Comparison of ENCODE assay signal across 36 cellular contexts in genomic region chr2:94890234-94890633, GRCh38. TPM values are rescaled to one million over a fixed set of nuclear protein-coding genes. Genes with fewer than 3 reads are reported as not detected.
"Had no signal": no experiment of that assay in that cellular context is flagged by ENCODE, and none has a peak within 500 bp of the region (broad histone marks: within the 10 kb centered on the region; RNA-seq: fewer than 3 reads in every experiment).

No MANE protein-coding gene starts in this region.

- H3K27ac ChIP-seq: ascending aorta, brain microvascular endothelial cell, breast epithelium, VCaP had no signal

- H3K27ac Mint-ChIP-seq: activated CD4-positive, alpha-beta memory T cell treated with anti-CD3 and anti-CD28 coated beads, Interleukin-2, amount 10 ng/mL, durations not matched to agents 7 days and 5 days; activated CD4-positive, alpha-beta T cell treated with anti-CD3 and anti-CD28 coated beads for 36 hours; activated CD4-positive, alpha-beta T cell treated with anti-CD3 and anti-CD28 coated beads, Interleukin-2, amount 10 ng/mL, durations not matched to agents 7 days and 5 days; activated CD8-positive, alpha-beta memory T cell treated with anti-CD3 and anti-CD28 coated beads, Interleukin-2, amount 10 ng/mL, durations not matched to agents 7 days and 5 days; activated CD8-positive, alpha-beta T cell treated with anti-CD3 and anti-CD28 coated beads, Interleukin-2, amount 10 ng/mL, durations not matched to agents 7 days and 5 days; activated naive CD4-positive, alpha-beta T cell treated with anti-CD3 and anti-CD28 coated beads, Interleukin-2, amount 10 ng/mL, durations not matched to agents 7 days and 5 days; activated naive CD4-positive, alpha-beta T cell treated with anti-CD3 and anti-CD28 coated beads, Interleukin-2, amount 50 U/mL, for 24 hours; activated naive CD8-positive, alpha-beta T cell; activated naive CD8-positive, alpha-beta T cell treated with anti-CD3 and anti-CD28 coated beads, Interleukin-2, amount 10 ng/mL, durations not matched to agents 7 days and 5 days; activated naive CD8-positive, alpha-beta T cell treated with anti-CD3 and anti-CD28 coated beads, Interleukin-2, amount 50 U/mL, for 24 hours; activated T-cell treated with anti-CD3 and anti-CD28 coated beads, Interleukin-2, amount 50 U/mL, for 24 hours; activated T-helper 2 cell treated with anti-CD3 and anti-CD28 coated beads, Interferon-gamma antibody, Interleukin-2, Interleukin-4, amounts not matched to agents 10 μg/mL and 5 μg/mL and 100 μg/mL, durations not matched to agents 14 hours and 24 hours and 36 hours; T-helper 1 cell treated with Interleukin-12 subunit alpha and Interleukin-12 subunit beta and Interleukin-4 antibody, amounts not matched to agents 30 μg/mL and 1 μg/mL, for 36 hours; T-helper 2 cell treated with Interferon-gamma antibody and Interleukin-4, amounts not matched to agents 5 μg/mL and 100 μg/mL, for 36 hours had no signal

- H3K9me3 ChIP-seq: ascending aorta, breast epithelium had no signal

- H3K4me1 ChIP-seq: ascending aorta, breast epithelium had no signal

- H3K36me3 Mint-ChIP-seq: activated CD8-positive, alpha-beta memory T cell treated with anti-CD3 and anti-CD28 coated beads, Interleukin-2, amount 10 ng/mL, durations not matched to agents 7 days and 5 days; activated naive CD4-positive, alpha-beta T cell treated with anti-CD3 and anti-CD28 coated beads, Interleukin-2, amount 10 ng/mL, durations not matched to agents 7 days and 5 days; activated naive CD4-positive, alpha-beta T cell treated with anti-CD3 and anti-CD28 coated beads, Interleukin-2, amount 50 U/mL, for 24 hours; activated naive CD8-positive, alpha-beta T cell; activated naive CD8-positive, alpha-beta T cell treated with anti-CD3 and anti-CD28 coated beads, Interleukin-2, amount 10 ng/mL, durations not matched to agents 7 days and 5 days had no signal

- H3K36me3 ChIP-seq: ascending aorta, brain microvascular endothelial cell, breast epithelium had no signal

- H3K4me1 Mint-ChIP-seq: activated CD4-positive, alpha-beta memory T cell treated with anti-CD3 and anti-CD28 coated beads, Interleukin-2, amount 10 ng/mL, durations not matched to agents 7 days and 5 days; activated CD4-positive, alpha-beta T cell treated with anti-CD3 and anti-CD28 coated beads for 36 hours; activated CD4-positive, alpha-beta T cell treated with anti-CD3 and anti-CD28 coated beads, Interleukin-2, amount 10 ng/mL, durations not matched to agents 7 days and 5 days; activated CD8-positive, alpha-beta memory T cell treated with anti-CD3 and anti-CD28 coated beads, Interleukin-2, amount 10 ng/mL, durations not matched to agents 7 days and 5 days; activated naive CD4-positive, alpha-beta T cell treated with anti-CD3 and anti-CD28 coated beads, Interleukin-2, amount 10 ng/mL, durations not matched to agents 7 days and 5 days; activated naive CD4-positive, alpha-beta T cell treated with anti-CD3 and anti-CD28 coated beads, Interleukin-2, amount 50 U/mL, for 24 hours; activated naive CD8-positive, alpha-beta T cell treated with anti-CD3 and anti-CD28 coated beads, Interleukin-2, amount 10 ng/mL, durations not matched to agents 7 days and 5 days; activated naive CD8-positive, alpha-beta T cell treated with anti-CD3 and anti-CD28 coated beads, Interleukin-2, amount 50 U/mL, for 24 hours had no signal

- ATAC-seq: activated CD4-positive, alpha-beta T cell treated with anti-CD3 and anti-CD28 coated beads for 36 hours; activated CD4-positive, CD25-positive, alpha-beta regulatory T cell treated with anti-CD3 and anti-CD28 coated beads, Interleukin-2, amount 50 U/mL, for 24 hours; activated CD8-positive, alpha-beta memory T cell treated with anti-CD3 and anti-CD28 coated beads, Interleukin-2, amount 10 ng/mL, durations not matched to agents 7 days and 5 days; activated CD8-positive, alpha-beta T cell treated with anti-CD3 and anti-CD28 coated beads, Interleukin-2, amount 10 ng/mL, durations not matched to agents 7 days and 5 days; activated naive CD8-positive, alpha-beta T cell treated with anti-CD3 and anti-CD28 coated beads, Interleukin-2, amount 50 U/mL, for 24 hours had no signal

- H3K27me3 ChIP-seq: ascending aorta, brain microvascular endothelial cell, breast epithelium had no signal

- DNase-seq: activated CD4-positive, alpha-beta memory T cell treated with anti-CD3 and anti-CD28 coated beads, Interleukin-2, amount 10 ng/mL, durations not matched to agents 7 days and 5 days; activated CD4-positive, alpha-beta T cell treated with anti-CD3 and anti-CD28 coated beads for 1 hour; activated CD4-positive, alpha-beta T cell treated with anti-CD3 and anti-CD28 coated beads for 36 hours; activated CD4-positive, alpha-beta T cell treated with anti-CD3 and anti-CD28 coated beads for 48 hours; activated CD4-positive, alpha-beta T cell treated with anti-CD3 and anti-CD28 coated beads, Interleukin-2, amount 10 ng/mL, durations not matched to agents 7 days and 5 days; activated CD4-positive, alpha-beta T cell treated with anti-CD3 and anti-CD28 coated beads, Interleukin-2, amount 50 U/mL, for 48 hours; activated CD4-positive, CD25-positive, alpha-beta regulatory T cell; activated CD8-positive, alpha-beta memory T cell treated with anti-CD3 and anti-CD28 coated beads for 24 hours; activated CD8-positive, alpha-beta memory T cell treated with anti-CD3 and anti-CD28 coated beads, Interleukin-2, amount 10 ng/mL, durations not matched to agents 7 days and 5 days; activated CD8-positive, alpha-beta memory T cell treated with anti-CD3 and anti-CD28 coated beads, Interleukin-2, amount 50 U/mL, for 48 hours; activated CD8-positive, alpha-beta T cell treated with anti-CD3 and anti-CD28 coated beads, Interleukin-2, amount 10 ng/mL, durations not matched to agents 7 days and 5 days; activated effector memory CD4-positive, alpha-beta T cell treated with Interleukin-2 at 50 U/mL for 16 hours; activated gamma-delta T cell; activated naive CD4-positive, alpha-beta T cell treated with anti-CD3 and anti-CD28 coated beads, Interleukin-2, amount 10 ng/mL, durations not matched to agents 7 days and 5 days; activated naive CD4-positive, alpha-beta T cell treated with Interleukin-2 at 50 U/mL for 16 hours; activated naive CD8-positive, alpha-beta T cell treated with anti-CD3 and anti-CD28 coated beads, Interleukin-2, amount 10 ng/mL, durations not matched to agents 7 days and 5 days; activated naive CD8-positive, alpha-beta T cell treated with anti-CD3 and anti-CD28 coated beads, Interleukin-2, amount 50 U/mL, for 24 hours; activated T-cell treated with anti-CD3 and anti-CD28 coated beads, Interleukin-2, amount 50 U/mL, for 24 hours; activated T-cell treated with anti-CD3 and anti-CD28 coated beads, Interleukin-2, amount 50 U/mL, for 48 hours; amygdala; anterior cingulate cortex; brain microvascular endothelial cell; central memory CD4-positive, alpha-beta T cell; T-helper 1 cell; T-helper 2 cell; T-helper 9 cell had no signal

- H3K9me3 Mint-ChIP-seq: activated CD4-positive, alpha-beta memory T cell treated with anti-CD3 and anti-CD28 coated beads, Interleukin-2, amount 10 ng/mL, durations not matched to agents 7 days and 5 days; activated CD4-positive, alpha-beta T cell treated with anti-CD3 and anti-CD28 coated beads, Interleukin-2, amount 10 ng/mL, durations not matched to agents 7 days and 5 days; activated naive CD4-positive, alpha-beta T cell treated with anti-CD3 and anti-CD28 coated beads, Interleukin-2, amount 10 ng/mL, durations not matched to agents 7 days and 5 days; activated naive CD8-positive, alpha-beta T cell treated with anti-CD3 and anti-CD28 coated beads, Interleukin-2, amount 10 ng/mL, durations not matched to agents 7 days and 5 days; activated naive CD8-positive, alpha-beta T cell treated with anti-CD3 and anti-CD28 coated beads, Interleukin-2, amount 50 U/mL, for 24 hours; activated T-cell treated with anti-CD3 and anti-CD28 coated beads, Interleukin-2, amount 50 U/mL, for 24 hours; activated T-helper 2 cell treated with anti-CD3 and anti-CD28 coated beads, Interferon-gamma antibody, Interleukin-2, Interleukin-4, amounts not matched to agents 10 μg/mL and 5 μg/mL and 100 μg/mL, durations not matched to agents 14 hours and 24 hours and 36 hours; T-helper 1 cell treated with Interleukin-12 subunit alpha and Interleukin-12 subunit beta and Interleukin-4 antibody, amounts not matched to agents 30 μg/mL and 1 μg/mL, for 36 hours; T-helper 2 cell treated with Interferon-gamma antibody and Interleukin-4, amounts not matched to agents 5 μg/mL and 100 μg/mL, for 36 hours had no signal

- H3K4me3 Mint-ChIP-seq: activated CD4-positive, alpha-beta memory T cell treated with anti-CD3 and anti-CD28 coated beads, Interleukin-2, amount 10 ng/mL, durations not matched to agents 7 days and 5 days; activated CD4-positive, alpha-beta T cell treated with anti-CD3 and anti-CD28 coated beads for 36 hours; activated CD4-positive, alpha-beta T cell treated with anti-CD3 and anti-CD28 coated beads, Interleukin-2, amount 10 ng/mL, durations not matched to agents 7 days and 5 days; activated CD8-positive, alpha-beta memory T cell treated with anti-CD3 and anti-CD28 coated beads, Interleukin-2, amount 10 ng/mL, durations not matched to agents 7 days and 5 days; activated CD8-positive, alpha-beta T cell treated with anti-CD3 and anti-CD28 coated beads, Interleukin-2, amount 10 ng/mL, durations not matched to agents 7 days and 5 days; activated naive CD4-positive, alpha-beta T cell treated with anti-CD3 and anti-CD28 coated beads, Interleukin-2, amount 10 ng/mL, durations not matched to agents 7 days and 5 days; activated naive CD4-positive, alpha-beta T cell treated with anti-CD3 and anti-CD28 coated beads, Interleukin-2, amount 50 U/mL, for 24 hours; activated naive CD8-positive, alpha-beta T cell; activated naive CD8-positive, alpha-beta T cell treated with anti-CD3 and anti-CD28 coated beads, Interleukin-2, amount 10 ng/mL, durations not matched to agents 7 days and 5 days; activated naive CD8-positive, alpha-beta T cell treated with anti-CD3 and anti-CD28 coated beads, Interleukin-2, amount 50 U/mL, for 24 hours; activated T-cell treated with anti-CD3 and anti-CD28 coated beads, Interleukin-2, amount 50 U/mL, for 24 hours; T-helper 1 cell treated with Interleukin-12 subunit alpha and Interleukin-12 subunit beta and Interleukin-4 antibody, amounts not matched to agents 30 μg/mL and 1 μg/mL, for 36 hours; T-helper 2 cell treated with Interferon-gamma antibody and Interleukin-4, amounts not matched to agents 5 μg/mL and 100 μg/mL, for 36 hours had no signal

- H3K4me3 ChIP-seq: ascending aorta, breast epithelium had no signal

RNA-seq across cellular contexts. Expression of gene TEKT4, which starts 19.0 kb away (rescaled TPM):
- total RNA-seq: activated CD4-positive, alpha-beta memory T cell treated with anti-CD3 and anti-CD28 coated beads, Interleukin-2, amount 10 ng/mL, durations not matched to agents 7 days and 5 days; activated CD4-positive, alpha-beta T cell treated with anti-CD3 and anti-CD28 coated beads for 36 hours; activated CD4-positive, alpha-beta T cell treated with anti-CD3 and anti-CD28 coated beads, Interleukin-2, amount 10 ng/mL, durations not matched to agents 7 days and 5 days; activated CD8-positive, alpha-beta memory T cell treated with anti-CD3 and anti-CD28 coated beads, Interleukin-2, amount 10 ng/mL, durations not matched to agents 7 days and 5 days; activated CD8-positive, alpha-beta T cell treated with anti-CD3 and anti-CD28 coated beads, Interleukin-2, amount 10 ng/mL, durations not matched to agents 7 days and 5 days; activated naive CD8-positive, alpha-beta T cell treated with anti-CD3 and anti-CD28 coated beads, Interleukin-2, amount 10 ng/mL, durations not matched to agents 7 days and 5 days; ascending aorta; breast epithelium had no signal
- polyA plus RNA-seq: adipose tissue had no signal
